17 cellular contexts compared by ENCODE assay signal in the genomic region with DNA sequence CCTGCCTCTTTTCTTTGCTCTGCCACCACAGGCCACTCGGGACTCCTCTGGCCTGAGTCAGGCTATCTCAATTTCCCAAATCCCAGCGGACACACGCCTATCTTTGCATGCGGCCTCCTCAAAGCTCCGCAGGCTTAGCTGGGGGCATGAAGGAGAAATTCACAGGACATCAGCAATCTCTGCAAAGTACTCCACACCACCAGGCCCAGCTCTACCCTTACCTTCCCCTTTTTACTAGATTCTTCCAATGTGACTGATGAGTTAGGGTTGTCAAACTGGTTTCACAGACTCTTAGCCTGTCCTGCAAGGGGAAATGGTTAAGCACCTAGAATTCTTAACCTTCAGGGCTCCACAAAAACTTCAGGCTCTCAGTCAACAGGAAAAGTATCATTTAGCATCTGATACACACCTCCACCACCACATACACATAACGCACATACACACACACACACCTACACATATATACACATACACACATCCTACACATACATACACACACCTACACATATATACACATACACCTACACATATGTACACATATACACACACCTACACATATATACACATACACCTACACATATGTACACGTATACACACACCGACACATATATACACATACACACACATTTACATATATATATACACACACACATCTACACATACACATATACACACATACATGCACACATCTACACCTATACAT.
"Had no signal": no experiment of that assay in that cellular context is flagged by ENCODE, and none has a peak within 500 bp of the region (broad histone marks: within the 10 kb centered on the region; RNA-seq: fewer than 3 reads in every experiment).

No MANE protein-coding gene starts in this region.

- H3K9me3 ChIP-seq: heart left ventricle, right atrium auricular region, tibial nerve had no signal

- H3K27ac ChIP-seq: cardiac muscle cell, right atrium auricular region, tibial nerve, WERI-Rb-1 had no signal

- H3K4me3 ChIP-seq: cardiac muscle cell, heart left ventricle, right atrium auricular region, tibial nerve had no signal

- H3K36me3 ChIP-seq: cardiac muscle cell, heart left ventricle, right atrium auricular region, tibial nerve, WERI-Rb-1 had no signal

- H3K27me3 ChIP-seq: cardiac muscle cell, heart left ventricle, right atrium auricular region, tibial nerve had no signal

- FAIRE-seq: astrocyte, endometrium, keratinocyte had no signal

- DNase-seq: activated CD4-positive, alpha-beta T cell treated with anti-CD3 and anti-CD28 coated beads for 4 hours; activated CD8-positive, alpha-beta memory T cell treated with anti-CD3 and anti-CD28 coated beads, Interleukin-2, amount 50 U/mL, for 48 hours; activated CD8-positive, alpha-beta T cell treated with anti-CD3 and anti-CD28 coated beads for 36 hours; activated naive CD4-positive, alpha-beta T cell treated with Interleukin-2 at 50 U/mL for 16 hours; activated naive CD8-positive, alpha-beta T cell treated with anti-CD3 and anti-CD28 coated beads, Interleukin-2, amount 50 U/mL, for 24 hours; foreskin melanocyte; heart left ventricle; naive thymus-derived CD4-positive, alpha-beta T cell; T-cell; T1000; WERI-Rb-1 had no signal

- H3K4me1 ChIP-seq: right atrium auricular region had no signal
